8 cellular contexts compared by ENCODE assay signal in the genomic region with DNA sequence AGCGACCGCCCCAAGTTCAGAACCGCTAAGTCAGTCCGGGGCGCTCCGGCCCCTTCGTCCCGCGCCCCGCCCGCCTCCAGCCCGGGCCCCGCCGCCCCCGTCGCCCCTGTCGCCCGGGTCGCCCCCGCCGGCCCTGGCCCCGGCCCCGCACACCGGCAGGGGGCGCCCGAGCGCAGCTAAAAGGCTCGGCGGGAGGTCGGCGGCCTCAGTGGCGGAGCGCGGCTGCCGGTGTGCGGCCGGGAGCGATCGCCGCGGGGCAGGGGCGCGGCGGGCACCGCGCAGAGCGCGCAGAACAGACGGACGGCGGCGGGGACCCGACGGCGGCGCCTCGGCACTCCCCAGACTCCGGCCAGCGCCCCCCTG. TPM values are rescaled to one million over a fixed set of nuclear protein-coding genes. Genes with fewer than 3 reads are reported as not detected.
DNase-seq lines count a peak whose midpoint lies in the region; ATAC-seq and TF ChIP-seq lines count a peak whose summit lies in the region.

FNDC1 (plus strand) TSS at position 208 of the 363 bp plus-strand sequence. CDS start 197 bp downstream, outside the sequence.

- no peak within 1 kb of the TSS for H3K4me3 ChIP-seq in GM12865 (ENCODE audit: low read depth, low read length)
- H3K4me3 ChIP-seq in epithelial cell of proximal tubule (ENCODE audit: low read depth, low read length): peak within 1 kb of the TSS; percentile 49
- peak within 1 kb of the TSS; percentile 30 to 40 for H3K4me3 ChIP-seq in aorta (ENCODE audit: low read length in 2 of 2)

- DNase-seq in GM12865 (ENCODE audit: low read depth) (peak; percentile 33), epithelial cell of proximal tubule (ENCODE audit: low read depth) (no peak), nephron progenitor cell (peak; percentile 87), aorta (peak; percentile 64 to 85), C1 segment of cervical spinal cord (lab: John Stamatoyannopoulos, UW) (no peak), HPDE6-E6E7 (ENCODE audit: extremely low spot score) (no peak)

- no peaks in the 10 kb centered on the region for H3K36me3 ChIP-seq in aorta (ENCODE audit: control insufficient read depth in 1 of 2, insufficient read depth in 2 of 2, low read length in 1 of 2)

- TF ChIP-seq CTCF in GM12865 (IDR thresholded peaks at IDR 0.05; ENCODE audit: insufficient read depth, low read depth, low read length, missing control alignments) (peak; percentile 46), epithelial cell of proximal tubule (conservative IDR thresholded peaks at IDR 0.05; ENCODE audit: low read depth, low read length) (no peak), nephron progenitor cell (IDR thresholded peaks at IDR 0.05) (no peak)

- H3K4me1 Mint-ChIP-seq in nephron progenitor cell: peaks cover 5% of the 10 kb centered on the region

- H3K27ac Mint-ChIP-seq in nephron progenitor cell: no peak within 1 kb of the TSS

- H3K27ac ChIP-seq in aorta (ENCODE audit: low read depth in 1 of 2, low read length in 2 of 2): no peak within 1 kb of the TSS

- H3K27me3 ChIP-seq in aorta (ENCODE audit: control insufficient read depth in 1 of 2, insufficient read depth in 2 of 2, low read length in 1 of 2): no peaks in the 10 kb centered on the region

- no peaks in the 10 kb centered on the region for H3K9me3 ChIP-seq in aorta (ENCODE audit: control insufficient read depth, low read length)

- ATAC-seq in HG02870 (IDR thresholded peaks at IDR 0.05; ENCODE audit: unreplicated experiment) (peak; percentile 63), aorta (ENCODE audit: low FRiP score) (peak; percentile 61)
- ATAC-seq in activated CD4-positive, CD25-positive, alpha-beta regulatory T cell treated with anti-CD3 and anti-CD28 coated beads, Interleukin-2, amount 50 U/mL, for 24 hours: peak; percentile 46 to 74

- H3K4me1 ChIP-seq in aorta (ENCODE audit: control insufficient read depth in 1 of 2, insufficient read depth in 2 of 2, low read length in 2 of 2): no peaks in the 10 kb centered on the region

- intact Hi-C loops in aorta (cut with DNase I): loop anchor here in 1 of 2 donors (2.0 kb wide), 1 partner anchor 486 kb away; no protein-coding TSS in a partner anchor

- peak within 1 kb of the TSS; percentile 82 for H3K4me3 Mint-ChIP-seq in nephron progenitor cell

- peaks cover 7% of the 10 kb centered on the region for H3K9me3 Mint-ChIP-seq in nephron progenitor cell

- H3K27me3 Mint-ChIP-seq in nephron progenitor cell (ENCODE audit: low read depth, poor library complexity): peaks cover 96% of the 10 kb centered on the region

- H3K36me3 Mint-ChIP-seq in nephron progenitor cell (ENCODE audit: low read depth): no peaks in the 10 kb centered on the region

- 1% methylated on average over 17 to 59 of the region's 59 CpGs for WGBS in aorta, 2 donors

RNA-seq across cellular contexts. Expression of gene FNDC1, which starts in this region (rescaled TPM):
- total RNA-seq in epithelial cell of proximal tubule: 0.14 TPM in 1 of 2 replicates, not detected in the other
- 1 to 10 TPM; 1.4 to 2.5 TPM for total RNA-seq in aorta
- under 1 TPM; 0.38 to 0.82 TPM for polyA plus RNA-seq in aorta

Comparison
In these comparisons a context has a peak if more than half of its experiments do, and no peak if none do; other contexts are left out.
1. DNase-seq: peak in GM12865 (single experiment), nephron progenitor cell (single experiment) and aorta (2 of 2); none in epithelial cell of proximal tubule (single experiment), C1 segment of cervical spinal cord (0 of 14) and HPDE6-E6E7 (single experiment).
2. Peak in every context shown above with its lines, with median percentiles within 50 percentile points of each other: ATAC-seq.